In the genomic region with DNA sequence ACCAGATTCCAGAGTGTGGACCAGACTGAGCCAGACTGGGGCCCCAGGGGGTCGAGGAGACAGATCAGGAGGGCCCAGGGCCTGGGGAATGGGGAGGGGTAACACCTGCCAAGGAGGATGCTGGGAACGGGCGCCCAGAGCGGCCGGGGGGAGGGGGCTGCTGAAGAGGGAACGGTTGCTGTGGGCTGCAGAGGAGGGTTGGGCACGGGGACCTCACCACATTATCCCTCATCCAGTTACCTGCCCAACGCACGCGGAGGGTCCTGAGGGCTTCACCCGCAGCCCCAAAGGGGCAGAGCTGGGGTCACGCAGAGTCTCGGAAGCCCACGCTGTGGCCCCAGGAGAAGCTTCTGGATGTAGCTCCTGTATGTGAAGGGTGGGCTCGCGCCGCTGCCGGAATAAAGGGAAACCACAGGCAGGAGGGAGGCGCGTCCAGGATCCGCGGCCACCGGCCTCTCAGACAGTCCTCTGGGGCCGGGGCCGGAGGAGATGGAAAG, we compare ENCODE assay signal across 6 cellular contexts. TPM values are rescaled to one million over a fixed set of nuclear protein-coding genes. Genes with fewer than 3 reads are reported as not detected.
DNase-seq lines count a peak whose midpoint lies in the region; ATAC-seq and TF ChIP-seq lines count a peak whose summit lies in the region.

No MANE protein-coding gene starts in this region.

- H3K9me3 ChIP-seq in AG04450 (ENCODE audit: control insufficient read depth, insufficient read depth, low read length): no peaks in the 10 kb centered on the region; the same call in 1 of the 2 replicates
- no peaks in the 10 kb centered on the region for H3K9me3 ChIP-seq in MG63
- no peaks in the 10 kb centered on the region for H3K9me3 ChIP-seq in esophagus squamous epithelium

- TF ChIP-seq CTCF in AG04450 (IDR thresholded peaks at IDR 0.05; ENCODE audit: low read depth, low read length): no peak
- no peak for TF ChIP-seq CTCF in esophagus squamous epithelium (IDR thresholded peaks at IDR 0.05)

- H3K9me3 Mint-ChIP-seq in stimulated activated naive B cell treated with anti-CD40 and anti-IgM and Interleukin-4, amounts not matched to agents 10 μg/mL and 1 μg/mL and 100 μg/mL, for 72 hours: no peaks in the 10 kb centered on the region

- H3K27ac Mint-ChIP-seq in stimulated activated naive B cell treated with anti-CD40 and anti-IgM and Interleukin-4, amounts not matched to agents 10 μg/mL and 1 μg/mL and 100 μg/mL, for 72 hours: peak overlapping the region; percentile 91

- H3K4me1 Mint-ChIP-seq in stimulated activated naive B cell treated with anti-CD40 and anti-IgM and Interleukin-4, amounts not matched to agents 10 μg/mL and 1 μg/mL and 100 μg/mL, for 72 hours: peaks cover 21 to 48% of the 10 kb centered on the region in 2 donors

- intact Hi-C loops in esophagus squamous epithelium (cut with DNase I): no loop called here

- H3K36me3 ChIP-seq in MG63 (peaks cover 26% of the 10 kb centered on the region), esophagus squamous epithelium (peaks cover 7 to 67% (median 11%) of the 10 kb centered on the region in 3 donors)

- H3K4me3 ChIP-seq in AG04450 (ENCODE audit: low read depth, low read length): peak overlapping the region; percentile 66
- H3K4me3 ChIP-seq in MG63: peak overlapping the region; percentile 60
- peak overlapping the region; percentile 63 to 92 (median 73) for H3K4me3 ChIP-seq in esophagus squamous epithelium

- peak overlapping the region; percentile 76 to 82 for H3K4me3 Mint-ChIP-seq in stimulated activated naive B cell treated with anti-CD40 and anti-IgM and Interleukin-4, amounts not matched to agents 10 μg/mL and 1 μg/mL and 100 μg/mL, for 72 hours

- no peak for TF ChIP-seq POLR2A in esophagus squamous epithelium (IDR thresholded peaks at IDR 0.05)

- DNase-seq in AG04450 (ENCODE audit: low read depth, low spot score): no peak
- DNase-seq in MG63: no peak
- no peak for DNase-seq in esophagus squamous epithelium (lab: John Stamatoyannopoulos, UW)
- no peak for DNase-seq in stimulated activated naive B cell treated with anti-CD40 and anti-IgM and Interleukin-4, amounts not matched to agents 10 μg/mL and 1 μg/mL and 100 μg/mL, for 72 hours
- DNase-seq in HCEC 1CT: no peak
- DNase-seq in OCI-M1 (lab: John Stamatoyannopoulos, UW): no peak

- POLR2A ChIA-PET in AG04450 (lab: Yijun Ruan, JAX): no interaction called here

- H3K36me3 Mint-ChIP-seq in stimulated activated naive B cell treated with anti-CD40 and anti-IgM and Interleukin-4, amounts not matched to agents 10 μg/mL and 1 μg/mL and 100 μg/mL, for 72 hours: peaks cover 32 to 34% of the 10 kb centered on the region in 2 donors

- no peaks in the 10 kb centered on the region for H3K27me3 ChIP-seq in AG04450 (ENCODE audit: control insufficient read depth, insufficient read depth, low read length)
- no peaks in the 10 kb centered on the region for H3K27me3 ChIP-seq in MG63
- no peaks in the 10 kb centered on the region for H3K27me3 ChIP-seq in esophagus squamous epithelium

- H3K4me1 ChIP-seq in esophagus squamous epithelium: peaks cover 15 to 32% (median 18%) of the 10 kb centered on the region in 3 donors

- peak; percentile 9 to 10 for ATAC-seq in stimulated activated naive B cell treated with anti-CD40 and anti-IgM and Interleukin-4, amounts not matched to agents 10 μg/mL and 1 μg/mL and 100 μg/mL, for 72 hours (replicated peaks)

- H3K27ac ChIP-seq in AG04450 (ENCODE audit: low read depth, low read length): no peak overlapping the region
- peak overlapping the region; percentile 72 to 93 (median 88) for H3K27ac ChIP-seq in esophagus squamous epithelium

- no peaks in the 10 kb centered on the region for H3K27me3 Mint-ChIP-seq in stimulated activated naive B cell treated with anti-CD40 and anti-IgM and Interleukin-4, amounts not matched to agents 10 μg/mL and 1 μg/mL and 100 μg/mL, for 72 hours

- CTCF ChIA-PET in AG04450 (lab: Charles Lee): no interaction called here

- 14 to 47% methylated on average over 3 to 7 of the region's 25 CpGs for WGBS in esophagus squamous epithelium, 2 donors

RNA-seq across cellular contexts. Expression of gene SELENOO, which starts 0.9 kb away (rescaled TPM):
- 6.8 and 9.4 TPM in 2 replicates for polyA plus RNA-seq in AG04450 (2011; rRNA removed)
- 3.4 and 4.9 TPM in 2 replicates for polyA minus RNA-seq in AG04450 (2011; rRNA and poly(A)+ RNA removed)
- total RNA-seq in MG63 (2014; rRNA removed; shearing (Covaris generic); ENCODE audit: low replicate concordance): 6.5 and 13.8 TPM in 2 replicates
- total RNA-seq in esophagus squamous epithelium: 10 to 100 TPM; 23.9 to 36.3 (median 27.0) TPM

RNA-seq across cellular contexts. Expression of gene TRABD, which starts 14.2 kb away (rescaled TPM):
- 8.7 and 11.8 TPM in 2 replicates for polyA plus RNA-seq in AG04450 (2011; rRNA removed)
- 7.1 and 9.2 TPM in 2 replicates for polyA minus RNA-seq in AG04450 (2011; rRNA and poly(A)+ RNA removed)
- total RNA-seq in MG63 (2014; rRNA removed; shearing (Covaris generic); ENCODE audit: low replicate concordance): 38.8 and 49.9 TPM in 2 replicates
- 10 to 100 TPM; 39.3 to 55.1 (median 45.8) TPM for total RNA-seq in esophagus squamous epithelium

RNA-seq across cellular contexts. Expression of gene PANX2, which starts 29.4 kb away (rescaled TPM):
- 0.93 and 1.1 TPM in 2 replicates for polyA plus RNA-seq in AG04450 (2011; rRNA removed)
- polyA minus RNA-seq in AG04450 (2011; rRNA and poly(A)+ RNA removed): 0.17 and 0.28 TPM in 2 replicates
- 0.12 and 0.79 TPM in 2 replicates for total RNA-seq in MG63 (2014; rRNA removed; shearing (Covaris generic); ENCODE audit: low replicate concordance)
- 1 to 10 TPM; 1.6 to 4.5 (median 3.4) TPM for total RNA-seq in esophagus squamous epithelium

RNA-seq across cellular contexts. Expression of gene TUBGCP6, which starts 44.9 kb away (rescaled TPM):
- polyA plus RNA-seq in AG04450 (2011; rRNA removed): 8.5 and 10.8 TPM in 2 replicates
- polyA minus RNA-seq in AG04450 (2011; rRNA and poly(A)+ RNA removed): 11.9 and 12.7 TPM in 2 replicates
- 11.8 and 17.2 TPM in 2 replicates for total RNA-seq in MG63 (2014; rRNA removed; shearing (Covaris generic); ENCODE audit: low replicate concordance)
- 10 to 100 TPM; 20.3 to 44.3 (median 32.2) TPM for total RNA-seq in esophagus squamous epithelium

RNA-seq across cellular contexts. Expression of gene HDAC10, which starts 51.2 kb away (rescaled TPM):
- polyA plus RNA-seq in AG04450 (2011; rRNA removed): 7.0 and 9.9 TPM in 2 replicates
- 7.4 and 9.7 TPM in 2 replicates for polyA minus RNA-seq in AG04450 (2011; rRNA and poly(A)+ RNA removed)
- 8.5 and 21.5 TPM in 2 replicates for total RNA-seq in MG63 (2014; rRNA removed; shearing (Covaris generic); ENCODE audit: low replicate concordance)
- 10 to 100 TPM; 18.2 to 46.3 (median 35.6) TPM for total RNA-seq in esophagus squamous epithelium
